In the genomic region with DNA sequence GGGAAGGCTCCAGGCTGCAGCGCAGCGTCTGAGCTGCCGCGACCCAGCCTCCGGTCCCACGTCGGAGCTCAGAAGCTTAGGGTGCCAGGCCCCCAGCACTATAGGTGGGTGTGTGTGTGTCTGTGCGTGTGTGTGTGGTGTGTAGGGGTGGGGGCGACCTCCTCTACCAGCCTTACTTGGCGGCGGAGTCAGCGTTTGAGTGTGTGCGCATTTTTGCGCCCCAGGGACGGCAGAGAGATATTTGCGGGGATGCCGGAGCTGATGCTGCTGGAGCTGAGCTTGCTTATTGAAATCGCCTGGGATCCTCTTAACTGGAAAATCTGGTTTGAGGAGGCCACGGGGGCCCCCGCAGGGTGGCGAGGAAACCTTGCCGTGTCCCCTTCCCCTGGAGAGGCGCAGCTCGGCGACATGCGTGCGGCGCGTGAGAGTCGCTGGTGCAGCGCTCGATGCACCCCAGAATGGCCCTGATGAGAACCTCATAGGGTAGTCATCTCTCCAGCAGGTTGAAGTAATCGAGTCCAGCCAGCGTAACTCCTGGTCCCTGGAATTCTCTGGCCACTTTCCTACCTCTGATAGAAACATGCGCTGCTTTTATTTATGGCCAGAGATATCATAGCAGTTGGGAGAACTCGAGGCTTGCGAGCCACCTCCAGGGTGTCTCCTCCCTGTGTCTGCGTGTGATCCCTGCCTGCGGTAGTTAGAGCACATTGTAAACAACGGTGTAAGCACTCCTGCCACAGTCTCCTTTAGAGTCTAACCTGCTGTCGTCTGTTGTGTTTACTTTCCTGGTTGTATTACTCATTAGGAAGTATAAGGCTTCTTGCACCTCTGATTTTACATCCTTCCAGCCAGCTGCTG, we compare ENCODE assay signal across 9 cellular contexts. TPM values are rescaled to one million over a fixed set of nuclear protein-coding genes. Genes with fewer than 3 reads are reported as not detected.
A peak's percentile ranks its signal among the peaks of the same experiment; 100 is the strongest.
DNase-seq lines count a peak whose midpoint lies in the region; ATAC-seq, FAIRE-seq and TF ChIP-seq lines count a peak whose summit lies in the region.
"Had no signal": no experiment of that assay in that cellular context is flagged by ENCODE, and none has a peak within 500 bp of the region (broad histone marks: within the 10 kb centered on the region; RNA-seq: fewer than 3 reads in every experiment).

No MANE protein-coding gene starts in this region.

- CTCF ChIA-PET in H1 (lab: Charles Lee; ENCODE audit: partially characterized antibody) = interaction anchor here (0.6 kb wide), 2 partner anchors 133 to 338 kb away, joined by 3 read pairs; no protein-coding TSS in a partner anchor

- H3K4me1 Mint-ChIP-seq in activated T-cell treated with anti-CD3 and anti-CD28 coated beads, Interleukin-2, amount 50 U/mL, for 4 hours (ENCODE audit: low read depth) = peaks cover 2% of the 10 kb centered on the region

- ATAC-seq in GM18520 (IDR thresholded peaks at IDR 0.05; ENCODE audit: unreplicated experiment) (no peak), GM21381 (IDR thresholded peaks at IDR 0.05; ENCODE audit: unreplicated experiment) (no peak), HG02852 (IDR thresholded peaks at IDR 0.05; ENCODE audit: unreplicated experiment) (no peak)
- no peak for ATAC-seq in activated T-cell treated with anti-CD3 and anti-CD28 coated beads, Interleukin-2, amount 50 U/mL, for 4 hours

- H3K27me3 Mint-ChIP-seq in activated T-cell treated with anti-CD3 and anti-CD28 coated beads, Interleukin-2, amount 50 U/mL, for 4 hours (ENCODE audit: low read depth) = peaks cover 43% of the 10 kb centered on the region

- no peak overlapping the region for H4K8ac ChIP-seq in H1 (ENCODE audit: extremely low read depth, insufficient read depth, low read length)

- no peak overlapping the region for H4K5ac ChIP-seq in H1 (ENCODE audit: insufficient read length, low read depth, low read length)

- peaks cover 22% of the 10 kb centered on the region for H3K23me2 ChIP-seq in H1 (ENCODE audit: low read depth, low read length)

- POLR2A ChIA-PET in H1 (lab: Charles Lee; ENCODE audit: partially characterized antibody) = interaction anchor here (0.8 to 1.1 kb wide), 3 partner anchors 8 to 144 kb away, joined by 3 read pairs; no protein-coding TSS in a partner anchor

- no peak; a peak in 1 of 4 replicates for TF ChIP-seq RAD21 in H1 (IDR thresholded peaks at IDR 0.05 in 1 of 2, conservative IDR thresholded peaks at IDR 0.05 in 1 of 2; ENCODE audit: low read depth in 2 of 2, low read length in 2 of 2)

- H3K27ac ChIP-seq in H1 (ENCODE audit: low read depth, low read length) (no peak overlapping the region), muscle layer of duodenum (ENCODE audit: low read length) (peak overlapping the region; percentile 21)

- H3K18ac ChIP-seq in H1 (ENCODE audit: extremely low read depth, low read length) = no peak overlapping the region

- no peak for TF ChIP-seq CTCF in H1 (IDR thresholded peaks at IDR 0.05; ENCODE audit: control extremely low read depth in 1 of 3, insufficient read depth in 1 of 3, low read depth in 1 of 3, low read length in 3 of 3)

- peak overlapping the region; percentile 0 to 65 (median 34); a peak in 4 of 7 replicates for H3K9ac ChIP-seq in H1 (replicated peaks in 1 of 4; ENCODE audit: extremely low read depth in 1 of 4, low read depth in 3 of 4, low read length in 3 of 4)

- H2BK12ac ChIP-seq in H1 (ENCODE audit: low read depth, low read length) = peak overlapping the region; percentile 30; the same call in 1 of the 2 replicates

- H3K4me1 ChIP-seq in H1 (replicated peaks in 1 of 4; ENCODE audit: control insufficient read depth in 3 of 4, insufficient read depth in 4 of 4, low read length in 3 of 4) (peaks cover 0 to 13% (median 8%) of the 10 kb centered on the region in 4 experiments; a peak in 4 of 7 replicates), muscle layer of duodenum (ENCODE audit: control insufficient read depth in 1 of 2, insufficient read depth in 2 of 2, low read length in 2 of 2) (peaks cover 0 to 35% of the 10 kb centered on the region in 2 donors)

- peaks cover 0 to 54% of the 10 kb centered on the region in 2 experiments; a peak in 2 of 4 replicates for H3K79me2 ChIP-seq in H1 (ENCODE audit: control insufficient read depth in 1 of 2, insufficient read depth in 2 of 2, low read length in 2 of 2)

- H3K4me3 ChIP-seq in H1 (ENCODE audit: extremely low read depth in 1 of 4, insufficient read depth in 2 of 4, low read depth in 3 of 4, low read length in 4 of 4) (peak overlapping the region; percentile 52 to 94 (median 83)), muscle layer of duodenum (ENCODE audit: low read depth in 1 of 2, low read length in 2 of 2) (peak overlapping the region; percentile 62 to 91)

- H3K9me3 Mint-ChIP-seq in activated T-cell treated with anti-CD3 and anti-CD28 coated beads, Interleukin-2, amount 50 U/mL, for 4 hours = peaks cover 9% of the 10 kb centered on the region

- H3K79me1 ChIP-seq in H1 (ENCODE audit: low read depth, low read length) = no peaks in the 10 kb centered on the region

- no peak overlapping the region for H2BK20ac ChIP-seq in H1 (ENCODE audit: low read length)

- no peak overlapping the region for H2BK120ac ChIP-seq in H1 (replicated peaks; ENCODE audit: low read depth, low read length)

- H4K20me1 ChIP-seq in H1 (replicated peaks in 1 of 2; ENCODE audit: control insufficient read depth in 1 of 2, insufficient read depth in 2 of 2, low read length in 2 of 2) = peaks cover 3 to 14% of the 10 kb centered on the region in 2 experiments

- no peak overlapping the region for H3K23ac ChIP-seq in H1 (ENCODE audit: insufficient read length)

- H3K9me3 ChIP-seq in H1 (ENCODE audit: insufficient read depth in 2 of 2, low read depth in 1 of 2, low read length in 1 of 2) (no peaks in the 10 kb centered on the region), muscle layer of duodenum (ENCODE audit: control insufficient read depth in 1 of 2, low read length in 2 of 2) (no peaks in the 10 kb centered on the region)

- H2BK5ac ChIP-seq in H1 (ENCODE audit: low read depth, low read length) = no peak overlapping the region

- H2AFZ ChIP-seq in H1 (ENCODE audit: low read length) = no peak overlapping the region

- no peak overlapping the region for H3K4ac ChIP-seq in H1 (replicated peaks; ENCODE audit: insufficient read length, low read depth, low read length)

- FAIRE-seq in H1 (lab: Jason Lieb, UNC) = peak; percentile 87
- FAIRE-seq: G401.6 had no signal

- H3K4me2 ChIP-seq in H1 (ENCODE audit: insufficient read depth in 1 of 2, low read depth in 2 of 2, low read length in 2 of 2) = peak overlapping the region; percentile 76 to 97

- H3K27me3 ChIP-seq in H1 (replicated peaks in 1 of 4; ENCODE audit: control insufficient read depth in 3 of 4, extremely low read depth in 1 of 4, insufficient read depth in 3 of 4, low read length in 3 of 4) (peaks cover 0 to 25% (median 20%) of the 10 kb centered on the region in 4 experiments; a peak in 5 of 7 replicates), muscle layer of duodenum (ENCODE audit: low read depth, low read length) (peaks cover 31% of the 10 kb centered on the region)

- TF ChIP-seq POLR2A in H1 (IDR thresholded peaks at IDR 0.05; ENCODE audit: control extremely low read depth in 1 of 2, low read depth in 2 of 2, low read length in 2 of 2) = no peak

- WGBS in H1 (ENCODE audit: extremely low coverage in 1 of 2, insufficient coverage in 1 of 2, insufficient read length in 1 of 2, insufficient replicate concordance in 2 of 2, low coverage in 1 of 2, low lambda C conversion rate in 2 of 2, missing lambda C conversion rate in 1 of 2), 2 experiments = 2% methylated on average over 34 of the region's 41 CpGs; no CpG with 5 or more reads in 1 of the 2 experiments

- H2BK15ac ChIP-seq in H1 (ENCODE audit: low read length) = no peak overlapping the region

- peak in 13 of 14 donors; percentile 22 to 84 (median 58) for DNase-seq in C1 segment of cervical spinal cord (lab: John Stamatoyannopoulos, UW)
- peak; percentile 22 for DNase-seq in NCI-H2029 treated with DMSO at 0.1 percent for 48 hours (lab: John Stamatoyannopoulos, UW)
- peak in 1 of 2 experiments; percentile 63 for DNase-seq in H1 (ENCODE audit: low read depth in 1 of 2, low spot score in 2 of 2)
- DNase-seq in activated T-cell treated with anti-CD3 and anti-CD28 coated beads, Interleukin-2, amount 50 U/mL, for 4 hours = no peak

- H2AK5ac ChIP-seq in H1 (ENCODE audit: low read depth, low read length) = no peak overlapping the region

- H3K36me3 Mint-ChIP-seq in activated T-cell treated with anti-CD3 and anti-CD28 coated beads, Interleukin-2, amount 50 U/mL, for 4 hours (ENCODE audit: insufficient read depth) = no peaks in the 10 kb centered on the region

- no peak for TF ChIP-seq EP300 in H1 (IDR thresholded peaks at IDR 0.05; ENCODE audit: borderline replicate concordance in 1 of 2, low read depth in 2 of 2, low read length in 2 of 2)

- H3K4me3 Mint-ChIP-seq in activated T-cell treated with anti-CD3 and anti-CD28 coated beads, Interleukin-2, amount 50 U/mL, for 4 hours = no peak overlapping the region

- no peak overlapping the region for H3K14ac ChIP-seq in H1 (ENCODE audit: insufficient read length)

- peak overlapping the region; percentile 42 for H4K91ac ChIP-seq in H1 (replicated peaks; ENCODE audit: insufficient read length, low read length)

- H3K56ac ChIP-seq in H1 (replicated peaks; ENCODE audit: insufficient read length, low read depth, low read length) = no peak overlapping the region

- H3K36me3 ChIP-seq in H1 (ENCODE audit: control insufficient read depth in 2 of 4, insufficient read depth in 4 of 4, low read length in 3 of 4) = no peaks in the 10 kb centered on the region
- no peaks in the 10 kb centered on the region for H3K36me3 ChIP-seq in muscle layer of duodenum (ENCODE audit: control insufficient read depth in 1 of 2, insufficient read depth in 2 of 2, low read length in 2 of 2)

TF ChIP-seq in H1, 55 proteins besides CTCF, POLR2A, EP300 and RAD21 (continues in another document):
- peak; percentile 81 for TF ChIP-seq SUZ12 (IDR thresholded peaks at IDR 0.05; ENCODE audit: low read length)
- TF ChIP-seq KDM4A (IDR thresholded peaks at IDR 0.05; ENCODE audit: low read depth, low read length, severe bottlenecking) = peak; percentile 72
- TF ChIP-seq JUN (IDR thresholded peaks at IDR 0.05; ENCODE audit: low read depth, low read length) = no peak
- TF ChIP-seq EGR1 (IDR thresholded peaks at IDR 0.05; ENCODE audit: borderline replicate concordance, low read depth, low read length) = no peak
- peak; percentile 47 for TF ChIP-seq ASH2L (IDR thresholded peaks at IDR 0.05; ENCODE audit: low read length)

RNA-seq across cellular contexts. Expression of gene ADGRL3, which starts 2.7 kb away (rescaled TPM):
- 13.0 and 14.0 TPM in 2 replicates for total RNA-seq in H1 (2021; fragmentation: NEBNext Ultra II Directional; extraction: Animal tissue kit (Norgen Biotek cat#: 25700))
- polyA plus RNA-seq in H1 (2011; rRNA removed) = 3.9 and 6.6 TPM in 2 replicates
- 6.3 TPM for polyA plus RNA-seq in H1 (2011; cell fraction: cytosol; rRNA removed)
- polyA plus RNA-seq in H1 (2011; cell fraction: nucleus; rRNA removed) = 6.1 TPM
- polyA plus RNA-seq in H1 (2012, experiment 1 of 2) = 4.9 to 7.9 TPM (median 6.1 TPM) in 4 replicates
- polyA plus RNA-seq in H1 (2012, experiment 2 of 2) = 0.37 TPM
- 10.1 TPM for polyA plus RNA-seq in H1 (2013, experiment 1 of 2)
- polyA plus RNA-seq in H1 (2013, experiment 2 of 2) = 9.8 TPM
- polyA minus RNA-seq in H1 (2011; rRNA and poly(A)+ RNA removed) = 28.4 and 41.8 TPM in 2 replicates
- 9.8 TPM for polyA minus RNA-seq in H1 (2011; cell fraction: cytosol; rRNA and poly(A)+ RNA removed)
- 64.7 TPM for polyA minus RNA-seq in H1 (2011; cell fraction: nucleus; rRNA and poly(A)+ RNA removed)
- not detected for total RNA-seq in activated T-cell treated with anti-CD3 and anti-CD28 coated beads, Interleukin-2, amount 50 U/mL, for 4 hours

Comparison
In these comparisons a context has a peak if more than half of its experiments do, and no peak if none do; other contexts are left out.
1. RNA of gene ADGRL3, which starts 2.7 kb away (total RNA-seq): 13.0 to 14.0 TPM in H1; not detected in activated T-cell treated with anti-CD3 and anti-CD28 coated beads, Interleukin-2, amount 50 U/mL, for 4 hours; every median in the first group is over 10 times any median in the second.